ENCODE assay signal across 15 cellular contexts in the genomic region with DNA sequence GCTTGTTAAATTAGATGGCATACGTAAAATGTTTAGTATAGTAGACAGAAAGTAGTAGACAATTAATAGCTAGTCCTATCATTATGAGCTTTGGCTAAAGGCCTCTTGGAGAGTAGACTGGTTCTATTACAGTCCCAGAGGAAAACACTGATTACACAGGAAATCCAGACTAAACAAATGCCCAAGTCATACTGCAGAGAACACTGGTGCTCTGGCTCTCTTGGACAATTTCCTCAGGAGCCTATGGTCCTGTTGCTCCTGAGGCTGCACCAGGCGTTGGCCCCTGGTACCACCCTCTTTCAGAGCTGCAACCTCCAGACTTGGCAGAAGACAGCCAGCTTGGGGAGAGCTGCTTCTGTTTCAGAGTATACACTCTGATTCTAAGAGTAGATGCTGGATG.
"Had no signal": no experiment of that assay in that cellular context is flagged by ENCODE, and none has a peak within 500 bp of the region (broad histone marks: within the 10 kb centered on the region; RNA-seq: fewer than 3 reads in every experiment).

No MANE protein-coding gene starts in this region.

- H3K9me3 ChIP-seq: tibial nerve had no signal

- H3K4me3 ChIP-seq: dorsolateral prefrontal cortex, tibial nerve had no signal

- H3K27me3 ChIP-seq: dorsolateral prefrontal cortex, neutrophil, tibial nerve had no signal

- H3K27ac ChIP-seq: neutrophil, parathyroid adenoma, tibial nerve had no signal

- DNase-seq: activated CD4-positive, alpha-beta T cell treated with anti-CD3 and anti-CD28 coated beads for 48 hours; activated effector memory CD4-positive, alpha-beta T cell treated with Interleukin-2 at 50 U/mL for 16 hours; activated T-cell treated with anti-CD3 and anti-CD28 coated beads for 4 hours; dorsolateral prefrontal cortex; endodermal cell; erythroblast; naive B cell; substantia nigra; T-helper 2 cell had no signal

- ATAC-seq: left lobe of liver; stimulated activated effector memory CD8-positive, alpha-beta T cell treated with anti-CD3 and anti-CD28 coated beads, Interleukin-12 subunit alpha, Interleukin-12 subunit beta, amount 100 ng/mL, for 72 hours; WTC11 had no signal
